1 cellular context compared by ENCODE assay signal in the genomic region with DNA sequence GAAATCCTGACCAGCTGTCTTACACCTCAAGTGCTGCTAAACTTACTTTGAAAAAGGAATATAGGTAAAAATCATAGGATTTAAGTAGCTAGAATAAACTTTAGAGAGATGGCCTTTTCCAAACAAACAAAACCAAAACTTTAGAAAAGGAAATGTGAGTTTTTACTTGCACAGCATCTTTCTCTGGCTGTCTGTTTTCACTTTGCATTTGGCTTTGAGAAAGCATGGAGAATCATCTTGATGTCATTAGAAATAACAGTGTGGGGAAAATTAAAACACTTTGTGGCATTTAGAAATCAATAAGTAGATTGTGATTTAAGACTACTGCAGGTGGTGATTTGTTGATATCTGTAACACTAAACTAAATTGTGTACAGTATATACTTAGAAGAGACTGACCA.
TF ChIP-seq lines count a peak whose summit lies in the region.

No MANE protein-coding gene starts in this region.

TF ChIP-seq in WTC11, 78 proteins besides CTCF, POLR2A, EP300 and RAD21 (continued from another document):
- TF ChIP-seq ZMAT4 (CRISPR knock-in tag; IDR thresholded peaks at IDR 0.05) (no peak), ZSCAN18 (CRISPR knock-in tag; IDR thresholded peaks at IDR 0.05) (no peak), ELF4 (CRISPR knock-in tag; IDR thresholded peaks at IDR 0.05; ENCODE audit: low read depth) (no peak), AR (CRISPR knock-in tag; IDR thresholded peaks at IDR 0.05) (no peak), ZBTB43 (CRISPR knock-in tag; IDR thresholded peaks at IDR 0.05) (no peak), ZNF317 (CRISPR knock-in tag; IDR thresholded peaks at IDR 0.05; ENCODE audit: borderline replicate concordance, low read depth) (no peak)
- TF ChIP-seq, protein P1, sequence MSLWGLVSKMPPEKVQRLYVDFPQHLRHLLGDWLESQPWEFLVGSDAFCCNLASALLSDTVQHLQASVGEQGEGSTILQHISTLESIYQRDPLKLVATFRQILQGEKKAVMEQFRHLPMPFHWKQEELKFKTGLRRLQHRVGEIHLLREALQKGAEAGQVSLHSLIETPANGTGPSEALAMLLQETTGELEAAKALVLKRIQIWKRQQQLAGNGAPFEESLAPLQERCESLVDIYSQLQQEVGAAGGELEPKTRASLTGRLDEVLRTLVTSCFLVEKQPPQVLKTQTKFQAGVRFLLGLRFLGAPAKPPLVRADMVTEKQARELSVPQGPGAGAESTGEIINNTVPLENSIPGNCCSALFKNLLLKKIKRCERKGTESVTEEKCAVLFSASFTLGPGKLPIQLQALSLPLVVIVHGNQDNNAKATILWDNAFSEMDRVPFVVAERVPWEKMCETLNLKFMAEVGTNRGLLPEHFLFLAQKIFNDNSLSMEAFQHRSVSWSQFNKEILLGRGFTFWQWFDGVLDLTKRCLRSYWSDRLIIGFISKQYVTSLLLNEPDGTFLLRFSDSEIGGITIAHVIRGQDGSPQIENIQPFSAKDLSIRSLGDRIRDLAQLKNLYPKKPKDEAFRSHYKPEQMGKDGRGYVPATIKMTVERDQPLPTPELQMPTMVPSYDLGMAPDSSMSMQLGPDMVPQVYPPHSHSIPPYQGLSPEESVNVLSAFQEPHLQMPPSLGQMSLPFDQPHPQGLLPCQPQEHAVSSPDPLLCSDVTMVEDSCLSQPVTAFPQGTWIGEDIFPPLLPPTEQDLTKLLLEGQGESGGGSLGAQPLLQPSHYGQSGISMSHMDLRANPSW (CRISPR knock-in tag; conservative IDR thresholded peaks at IDR 0.05; ENCODE audit: low read depth) = no peak
- TF ChIP-seq, protein P2, sequence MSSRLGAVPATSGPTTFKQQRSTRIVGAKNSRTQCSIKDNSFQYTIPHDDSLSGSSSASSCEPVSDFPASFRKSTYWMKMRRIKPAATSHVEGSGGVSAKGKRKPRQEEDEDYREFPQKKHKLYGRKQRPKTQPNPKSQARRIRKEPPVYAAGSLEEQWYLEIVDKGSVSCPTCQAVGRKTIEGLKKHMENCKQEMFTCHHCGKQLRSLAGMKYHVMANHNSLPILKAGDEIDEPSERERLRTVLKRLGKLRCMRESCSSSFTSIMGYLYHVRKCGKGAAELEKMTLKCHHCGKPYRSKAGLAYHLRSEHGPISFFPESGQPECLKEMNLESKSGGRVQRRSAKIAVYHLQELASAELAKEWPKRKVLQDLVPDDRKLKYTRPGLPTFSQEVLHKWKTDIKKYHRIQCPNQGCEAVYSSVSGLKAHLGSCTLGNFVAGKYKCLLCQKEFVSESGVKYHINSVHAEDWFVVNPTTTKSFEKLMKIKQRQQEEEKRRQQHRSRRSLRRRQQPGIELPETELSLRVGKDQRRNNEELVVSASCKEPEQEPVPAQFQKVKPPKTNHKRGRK (CRISPR knock-in tag; IDR thresholded peaks at IDR 0.05; ENCODE audit: borderline replicate concordance) = no peak
